ENCODE assay signal across 8 cellular contexts in the genomic region with DNA sequence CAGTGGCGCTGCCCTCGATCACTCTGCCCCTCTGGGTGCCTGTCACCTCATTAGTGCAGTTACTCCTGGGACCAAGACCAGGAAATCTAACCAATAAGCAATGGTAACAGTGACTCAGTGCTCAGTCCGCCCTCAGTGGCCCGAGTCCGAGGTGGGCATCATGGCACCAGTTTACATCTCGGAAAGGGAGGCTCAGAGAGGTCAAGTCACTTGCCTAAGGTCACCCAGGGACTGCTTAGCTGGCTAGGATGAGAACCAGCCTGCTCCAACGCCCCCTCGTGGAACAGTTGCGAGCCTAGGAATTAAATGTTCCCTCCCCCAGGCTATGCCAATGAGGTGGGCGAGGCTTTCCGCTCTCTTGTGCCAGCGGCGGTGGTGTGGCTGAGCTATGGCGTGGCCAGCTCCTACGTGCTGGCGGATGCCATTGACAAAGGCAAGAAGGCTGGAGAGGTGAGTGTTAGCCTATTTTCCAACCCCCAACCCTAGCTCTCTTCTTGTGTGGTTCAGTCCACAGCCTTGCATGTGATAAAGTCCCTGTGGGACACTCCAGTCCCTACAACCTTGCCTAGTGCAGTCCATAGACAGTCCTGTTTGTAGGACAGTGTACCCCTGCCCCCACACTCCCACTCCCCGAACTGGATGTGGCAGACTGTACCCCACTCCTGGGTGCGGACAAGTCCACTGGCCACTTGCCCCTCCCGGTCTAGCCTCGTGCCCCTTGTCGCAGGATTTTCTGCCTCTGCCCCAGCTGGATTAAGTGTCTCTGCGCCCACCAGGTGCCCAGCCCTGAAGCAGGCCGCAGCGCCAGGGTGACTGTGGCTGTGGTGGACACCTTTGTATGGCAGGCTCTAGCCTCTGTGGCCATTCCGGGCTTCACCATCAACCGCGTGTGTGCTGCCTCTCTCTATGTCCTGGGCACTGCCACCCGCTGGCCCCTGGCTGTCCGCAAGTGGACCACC. TPM values are rescaled to one million over a fixed set of nuclear protein-coding genes. Genes with fewer than 3 reads are reported as not detected.
DNase-seq lines count a peak whose midpoint lies in the region; ATAC-seq and TF ChIP-seq lines count a peak whose summit lies in the region.

No MANE protein-coding gene starts in this region.

- peak; percentile 68 for TF ChIP-seq POLR2A in erythroblast (IDR thresholded peaks at IDR 0.05; ENCODE audit: low read length)

- peak; percentile 78 for DNase-seq in CD14-positive monocyte (ENCODE audit: low spot score)
- DNase-seq in HuH-7.5 (ENCODE audit: low spot score): peak; percentile 82
- peak; percentile 89 for DNase-seq in PC-3
- DNase-seq in activated T-cell treated with anti-CD3 and anti-CD28 coated beads, Interleukin-2, amount 50 U/mL, for 1 hour: peak; percentile 87
- DNase-seq in erythroblast (lab: John Stamatoyannopoulos, UW): peak; percentile 87 to 88
- DNase-seq in myocyte (ENCODE audit: low read depth): peak; percentile 87
- peak; percentile 78 for DNase-seq in stimulated activated CD8-positive, alpha-beta memory T cell treated with anti-CD3 and anti-CD28 coated beads, Interleukin-7, amount 100 ng/mL, for 24 hours (ENCODE audit: low read depth)

- H3K27me3 ChIP-seq in PC-3 (ENCODE audit: low read length): no peaks in the 10 kb centered on the region

- H3F3A ChIP-seq in PC-3 (ENCODE audit: low read length, unreplicated experiment): no peaks in the 10 kb centered on the region

- H3K36me3 ChIP-seq in PC-3 (ENCODE audit: low read depth, low read length): no peaks in the 10 kb centered on the region; the same call in 1 of the 2 replicates

- no peaks in the 10 kb centered on the region for H3K9me2 ChIP-seq in PC-3 (replicated peaks; ENCODE audit: low read length)

- peaks cover 0 to 3% (median 0%) of the 10 kb centered on the region in 7 donors for H3K9me3 Mint-ChIP-seq in CD14-positive monocyte

- POLR2A ChIA-PET in PC-3 (lab: Charles Lee; ENCODE audit: unreplicated experiment): interaction anchor here (0.6 kb wide), 3 partner anchors 181 to 248 kb away, joined by 3 to 10 read pairs (median 3); a partner anchor contains a TSS

- H3K4me3 ChIP-seq in PC-3 (ENCODE audit: low read length): peak overlapping the region; percentile 71

- peaks cover 38% of the 10 kb centered on the region for H3K4me1 ChIP-seq in PC-3 (ENCODE audit: insufficient read depth, low read length)

- H3K27me3 Mint-ChIP-seq in CD14-positive monocyte (ENCODE audit: low read depth in 3 of 3): peaks cover 0 to 5% (median 2%) of the 10 kb centered on the region in 3 donors

- H3K36me3 Mint-ChIP-seq in CD14-positive monocyte: peaks cover 3 to 12% of the 10 kb centered on the region in 2 donors

- peak overlapping the region; percentile 79 for H2AFZ ChIP-seq in PC-3 (ENCODE audit: low read length)

- peak; percentile 80 for TF ChIP-seq CTCF in CD14-positive monocyte (IDR thresholded peaks at IDR 0.05)
- peak; percentile 70 for TF ChIP-seq CTCF in PC-3 (conservative IDR thresholded peaks at IDR 0.05; ENCODE audit: low read depth, low read length)

- H3K9ac ChIP-seq in PC-3 (ENCODE audit: low read length): peak overlapping the region; percentile 88

- CTCF ChIA-PET in PC-3 (lab: Charles Lee): interaction anchor here (0.6 to 1.3 kb wide), 2 partner anchors 39 to 59 kb away, joined by 3 to 6 read pairs; a partner anchor contains a TSS

- peak overlapping the region; percentile 87 to 93 for H3K4me3 Mint-ChIP-seq in CD14-positive monocyte

- BruUV-seq in PC-3 (replicated peaks; lab: Mats Ljungman, UMichigan): no TSS peak

- peak; percentile 9 for ATAC-seq in PC-3
- ATAC-seq in GM21423 (IDR thresholded peaks at IDR 0.05; ENCODE audit: unreplicated experiment): no peak

- no peaks in the 10 kb centered on the region for H4K20me1 ChIP-seq in PC-3 (ENCODE audit: low read length)

- peak overlapping the region; percentile 95 for H3K27ac ChIP-seq in PC-3 (ENCODE audit: low read length)

- no peaks in the 10 kb centered on the region for H3K9me3 ChIP-seq in PC-3 (ENCODE audit: low read length)

- peak overlapping the region; percentile 83 for H3K4me2 ChIP-seq in PC-3 (ENCODE audit: low read length)

- intact Hi-C loops in CD14-positive monocyte (cut with micrococcal nuclease) (loop anchor here (5.0 to 10.0 kb wide), 3 partner anchors 34 to 542 kb away; a partner anchor contains a TSS), PC-3 (cut with micrococcal nuclease) (loop anchor here (1.0 kb wide), 1 partner anchor 35 kb away; no protein-coding TSS in a partner anchor)

- peaks cover 26% of the 10 kb centered on the region for H3K79me2 ChIP-seq in PC-3 (ENCODE audit: low read length)

- peaks cover 40% of the 10 kb centered on the region for H3K4me1 Mint-ChIP-seq in CD14-positive monocyte

- H3K27ac Mint-ChIP-seq in CD14-positive monocyte: peak overlapping the region; percentile 76 to 93 (median 85)

RNA-seq across cellular contexts. Expression of a gene that starts 1.1 kb away (rescaled TPM):
- 10 to 100 TPM in 1 of 2 donors, 1 to 10 TPM in 1; 7.5 to 14.2 TPM for polyA plus RNA-seq in CD14-positive monocyte
- total RNA-seq in PC-3 (2014; rRNA removed) (59.3 and 65.7 TPM in 2 replicates), myocyte (10.6 and 16.3 TPM in 2 replicates)
- polyA plus RNA-seq in myocyte (2012): 14.9 TPM

RNA-seq across cellular contexts. Expression of a gene that starts 29.9 kb away (rescaled TPM):
- under 1 TPM in 1 of 2 donors, not detected in 1; 0.03 TPM for polyA plus RNA-seq in CD14-positive monocyte
- total RNA-seq in PC-3 (2014; rRNA removed) (9.7 and 16.8 TPM in 2 replicates), myocyte (3.4 and 12.2 TPM in 2 replicates)
- 116 TPM for polyA plus RNA-seq in myocyte (2012)

RNA-seq across cellular contexts. Expression of a gene that starts 39.5 kb away (rescaled TPM):
- polyA plus RNA-seq in CD14-positive monocyte: under 1 TPM; 0.26 to 0.42 TPM
- total RNA-seq in PC-3 (2014; rRNA removed) (22.6 and 25.2 TPM in 2 replicates), myocyte (20.1 and 28.3 TPM in 2 replicates)
- 38.7 TPM for polyA plus RNA-seq in myocyte (2012)

RNA-seq across cellular contexts. Expression of a gene that starts 45.1 kb away (rescaled TPM):
- not detected for polyA plus RNA-seq in CD14-positive monocyte
- total RNA-seq in PC-3 (2014; rRNA removed): not detected in 2 replicates
- not detected in 2 replicates for total RNA-seq in myocyte
- polyA plus RNA-seq in myocyte (2012): not detected
